Comparison of ENCODE assay signal across 8 cellular contexts in the genomic region with DNA sequence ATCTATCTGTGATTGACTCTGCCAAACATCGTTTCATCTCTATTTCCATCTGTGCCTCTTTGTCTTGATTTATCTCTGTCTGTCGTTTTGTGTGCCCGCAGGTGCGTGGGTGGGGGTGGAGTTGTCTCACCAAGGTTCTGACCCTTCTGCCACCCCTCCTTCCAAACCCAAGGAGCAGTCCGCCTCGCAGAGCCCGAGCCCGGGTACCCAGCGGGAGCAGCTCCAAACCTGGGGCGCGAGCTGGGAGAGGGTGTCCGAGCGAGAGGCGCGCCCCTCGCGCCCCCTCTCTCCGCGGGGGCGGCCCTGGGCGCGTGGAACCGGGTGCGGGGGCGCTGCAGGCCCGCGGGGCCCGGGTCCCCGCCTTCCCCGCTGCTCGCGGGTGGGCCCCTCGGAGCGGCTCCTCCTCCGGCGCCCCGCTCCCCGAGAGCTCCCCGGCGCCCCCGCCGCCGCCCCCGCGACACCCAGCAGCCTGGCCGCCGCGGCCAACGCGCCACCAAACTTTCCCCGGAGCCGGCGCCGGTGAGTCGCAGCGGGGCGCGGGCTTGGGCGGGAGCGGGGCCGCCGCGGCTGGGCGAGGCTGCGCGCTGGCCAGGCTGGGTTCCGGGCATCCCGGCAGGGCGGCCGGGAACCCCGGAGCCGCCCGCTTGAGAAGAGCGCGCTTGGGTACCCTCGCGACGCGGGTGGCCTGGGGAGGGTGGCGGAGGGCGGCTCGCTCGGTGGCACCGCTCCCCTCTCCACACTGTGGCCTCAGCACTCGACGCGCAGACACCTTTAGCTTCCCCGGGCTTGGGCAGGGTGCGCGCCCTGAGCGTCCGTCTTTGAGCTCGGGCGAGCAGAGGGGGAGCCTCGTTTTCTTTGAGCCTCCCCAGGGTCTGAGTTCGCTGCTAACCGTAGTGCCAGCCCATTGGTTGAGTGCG. TPM values are rescaled to one million over a fixed set of nuclear protein-coding genes. Genes with fewer than 3 reads are reported as not detected.
A peak's percentile ranks its signal among the peaks of the same experiment; 100 is the strongest.
DNase-seq lines count a peak whose midpoint lies in the region; ATAC-seq and TF ChIP-seq lines count a peak whose summit lies in the region.

A gene with protein sequence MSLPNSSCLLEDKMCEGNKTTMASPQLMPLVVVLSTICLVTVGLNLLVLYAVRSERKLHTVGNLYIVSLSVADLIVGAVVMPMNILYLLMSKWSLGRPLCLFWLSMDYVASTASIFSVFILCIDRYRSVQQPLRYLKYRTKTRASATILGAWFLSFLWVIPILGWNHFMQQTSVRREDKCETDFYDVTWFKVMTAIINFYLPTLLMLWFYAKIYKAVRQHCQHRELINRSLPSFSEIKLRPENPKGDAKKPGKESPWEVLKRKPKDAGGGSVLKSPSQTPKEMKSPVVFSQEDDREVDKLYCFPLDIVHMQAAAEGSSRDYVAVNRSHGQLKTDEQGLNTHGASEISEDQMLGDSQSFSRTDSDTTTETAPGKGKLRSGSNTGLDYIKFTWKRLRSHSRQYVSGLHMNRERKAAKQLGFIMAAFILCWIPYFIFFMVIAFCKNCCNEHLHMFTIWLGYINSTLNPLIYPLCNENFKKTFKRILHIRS (plus strand): TSS at position 458 of the 917 bp plus-strand sequence. CDS start 104,545 bp downstream, outside the sequence.

- no peaks in the 10 kb centered on the region for H3K36me3 Mint-ChIP-seq in HFFc6 (ENCODE audit: low read depth)

- peak within 1 kb of the TSS; percentile 88 for H3K4me3 Mint-ChIP-seq in HFFc6

- no peak; the same call in 1 of the 2 replicates for TF ChIP-seq CTCF in HFFc6 (IDR thresholded peaks at IDR 0.05)

- peaks cover 3% of the 10 kb centered on the region for H3K27me3 Mint-ChIP-seq in HFFc6 (ENCODE audit: insufficient read depth)

- no peak for DNase-seq in HFFc6
- peak; percentile 24 to 35 for DNase-seq in activated T-cell treated with anti-CD3 and anti-CD28 coated beads, Interleukin-2, amount 50 U/mL, for 48 hours
- peak; percentile 60 for DNase-seq in left ventricle myocardium superior
- no peak for DNase-seq in sciatic nerve (ENCODE audit: low spot score)
- DNase-seq in cerebellum (ENCODE audit: low spot score): no peak
- DNase-seq in GM19238 (ENCODE audit: insufficient read length, low spot score): no peak
- no peak for DNase-seq in HuH-7 (ENCODE audit: low spot score)

- H3K4me1 Mint-ChIP-seq in HFFc6 (ENCODE audit: low read depth): peaks cover 50% of the 10 kb centered on the region

- ATAC-seq in left ventricle myocardium superior: peak; percentile 56
- peak; percentile 25 for ATAC-seq in sciatic nerve
- no peak for ATAC-seq in GM21576 (IDR thresholded peaks at IDR 0.05; ENCODE audit: unreplicated experiment)

- no peaks in the 10 kb centered on the region for H3K9me3 Mint-ChIP-seq in HFFc6

- H3K27ac Mint-ChIP-seq in HFFc6: peak within 1 kb of the TSS; percentile 67

- intact Hi-C loops in left ventricle myocardium superior (cut with micrococcal nuclease): no loop called here
- intact Hi-C loops in sciatic nerve (cut with DNase I): no loop called here

RNA-seq across cellular contexts. Expression of the gene that starts here (rescaled TPM):
- total RNA-seq in HFFc6 (2021; fragmentation: NEBNext Ultra II Directional; extraction: Animal tissue kit (Norgen Biotek cat#: 25700)): 1 to 10 TPM; 4.9 to 8.4 (median 6.4) TPM
- total RNA-seq in left ventricle myocardium superior (1.4 TPM), sciatic nerve (40.3 TPM), cerebellum (5.8 TPM)

Comparison
In these comparisons a context has a peak if more than half of its experiments do, and no peak if none do; other contexts are left out.
1. DNase-seq: peak in activated T-cell treated with anti-CD3 and anti-CD28 coated beads, Interleukin-2, amount 50 U/mL, for 48 hours (2 of 2) and left ventricle myocardium superior (single experiment); none in HFFc6 (single experiment), sciatic nerve (single experiment), cerebellum (single experiment), GM19238 (single experiment) and HuH-7 (single experiment).